ENCODE assay signal across 10 cellular contexts in genomic region chr19:18501832-18502231, GRCh38. TPM values are rescaled to one million over a fixed set of nuclear protein-coding genes. Genes with fewer than 3 reads are reported as not detected.
DNase-seq lines count a peak whose midpoint lies in the region; ATAC-seq and TF ChIP-seq lines count a peak whose summit lies in the region.
"Had no signal": no experiment of that assay in that cellular context is flagged by ENCODE, and none has a peak within 500 bp of the region (broad histone marks: within the 10 kb centered on the region; RNA-seq: fewer than 3 reads in every experiment).

No MANE protein-coding gene starts in this region.

- H3K4me1 ChIP-seq in BLaER1 (peaks cover 100% of the 10 kb centered on the region), Peyer's patch (peaks cover 27 to 98% (median 49%) of the 10 kb centered on the region in 4 donors)

- H3K4me2 ChIP-seq in BLaER1, result peak overlapping the region; percentile 84

- peak overlapping the region; percentile 39 for H3K9ac ChIP-seq in BLaER1

- peaks cover 100% of the 10 kb centered on the region for H4K20me1 ChIP-seq in BLaER1

- H3K36me3 ChIP-seq in BLaER1, result no peaks in the 10 kb centered on the region
- no peaks in the 10 kb centered on the region for H3K36me3 ChIP-seq in Peyer's patch

- TF ChIP-seq POLR2A in Peyer's patch (IDR thresholded peaks at IDR 0.05), result no peak

- H3K27ac ChIP-seq in BLaER1 (peak overlapping the region; percentile 32), Peyer's patch (peak overlapping the region in 3 of 4 donors; percentile 0 to 91 (median 40))

- ATAC-seq in Right ventricle myocardium superior (ENCODE audit: poor library complexity) (peak; percentile 54), HG02571 (IDR thresholded peaks at IDR 0.05; ENCODE audit: unreplicated experiment) (no peak)

- intact Hi-C loops in Right ventricle myocardium superior (cut with DNase I) (no loop called here), posterior cingulate gyrus (cut with DNase I) (no loop called here)

- TF ChIP-seq CTCF in Peyer's patch (IDR thresholded peaks at IDR 0.05), result no peak
- TF ChIP-seq CTCF in retinal pigment epithelial cell (conservative IDR thresholded peaks at IDR 0.05; ENCODE audit: low read depth, low read length), result no peak

- peak in 1 of 3 donors; percentile 49 for DNase-seq in Peyer's patch
- DNase-seq in Right ventricle myocardium superior, result peak; percentile 80
- DNase-seq in retinal pigment epithelial cell (ENCODE audit: low read depth), result peak; percentile 45
- no peak for DNase-seq in HuH-7.5 (ENCODE audit: low spot score)
- no peak for DNase-seq in posterior cingulate gyrus
- no peak for DNase-seq in H4 (ENCODE audit: low spot score)
- DNase-seq: NCI-H1436; stimulated activated CD4-positive, alpha-beta T cell treated with anti-CD3 and anti-CD28 coated beads, Interleukin-2, amount 100 ng/mL, for 24 hours had no signal

- no peaks in the 10 kb centered on the region for H3K27me3 ChIP-seq in BLaER1
- no peaks in the 10 kb centered on the region for H3K27me3 ChIP-seq in Peyer's patch

- H3K4me3 ChIP-seq in BLaER1 (no peak overlapping the region), Peyer's patch (no peak overlapping the region), retinal pigment epithelial cell (ENCODE audit: low read length) (no peak overlapping the region)

- H3K9me3 ChIP-seq in BLaER1 (no peaks in the 10 kb centered on the region), Peyer's patch (no peaks in the 10 kb centered on the region)

RNA-seq across cellular contexts. Expression of gene ELL, which starts 20.0 kb away (rescaled TPM):
- 10 to 100 TPM; 18.9 to 49.5 (median 34.2) TPM for total RNA-seq in Peyer's patch
- total RNA-seq in Right ventricle myocardium superior, result 7.5 TPM
- 4.9 and 5.8 TPM in 2 replicates for total RNA-seq in H4 (2014; rRNA removed; shearing (Covaris generic))

RNA-seq across cellular contexts. Expression of gene FKBP8, which starts 41.5 kb away (rescaled TPM):
- total RNA-seq in Peyer's patch, result 100 to 1,000 TPM; 231 to 333 (median 264) TPM
- 182 TPM for total RNA-seq in Right ventricle myocardium superior
- total RNA-seq in H4 (2014; rRNA removed; shearing (Covaris generic)), result 145 and 185 TPM in 2 replicates

RNA-seq across cellular contexts. Expression of gene KXD1, which starts 55.8 kb away (rescaled TPM):
- total RNA-seq in Peyer's patch (100 to 1,000 TPM in 3 of 4 donors, 10 to 100 TPM in 1; 82.0 to 226 (median 142) TPM), Right ventricle myocardium superior (44.4 TPM)
- 139 and 150 TPM in 2 replicates for total RNA-seq in H4 (2014; rRNA removed; shearing (Covaris generic))

Comparison
In these comparisons a context has a peak if more than half of its experiments do, and no peak if none do; other contexts are left out.
1. DNase-seq: peak in Right ventricle myocardium superior (single experiment) and retinal pigment epithelial cell (single experiment); none in HuH-7.5 (single experiment), posterior cingulate gyrus (0 of 10) and H4 (single experiment).